ENCODE assay signal across 1 cellular context in genomic region chr1:28507247-28507645, GRCh38.
TF ChIP-seq lines count a peak whose summit lies in the region.

No MANE protein-coding gene starts in this region.

TF ChIP-seq in GM12878, 131 proteins besides CTCF, POLR2A, EP300 and RAD21:
- TF ChIP-seq MXI1 (IDR thresholded peaks at IDR 0.05; ENCODE audit: low read depth, low read length) (no peak), POLR2AphosphoS2 (IDR thresholded peaks at IDR 0.05; ENCODE audit: low read depth, low read length) (peak; percentile 62; the same call in 1 of the 2 replicates), SMAD5 (IDR thresholded peaks at IDR 0.05; ENCODE audit: low read depth) (no peak; the same call in 1 of the 2 replicates), SIN3A (IDR thresholded peaks at IDR 0.05; ENCODE audit: low read depth, low read length) (peak; percentile 13; the same call in 1 of the 2 replicates), MTA3 (IDR thresholded peaks at IDR 0.05; ENCODE audit: borderline replicate concordance, low read length) (peak; percentile 5; the same call in 1 of the 2 replicates), PRDM15 (CRISPR knock-in tag; IDR thresholded peaks at IDR 0.05) (peak; percentile 52; the same call in 1 of the 2 replicates), POLR2AphosphoS5 (IDR thresholded peaks at IDR 0.05; ENCODE audit: low read length) (peak; percentile 74)
TF ChIP-seq in GM12878: peak in this region for 5.
